1 cellular context compared by ENCODE assay signal in the genomic region with DNA sequence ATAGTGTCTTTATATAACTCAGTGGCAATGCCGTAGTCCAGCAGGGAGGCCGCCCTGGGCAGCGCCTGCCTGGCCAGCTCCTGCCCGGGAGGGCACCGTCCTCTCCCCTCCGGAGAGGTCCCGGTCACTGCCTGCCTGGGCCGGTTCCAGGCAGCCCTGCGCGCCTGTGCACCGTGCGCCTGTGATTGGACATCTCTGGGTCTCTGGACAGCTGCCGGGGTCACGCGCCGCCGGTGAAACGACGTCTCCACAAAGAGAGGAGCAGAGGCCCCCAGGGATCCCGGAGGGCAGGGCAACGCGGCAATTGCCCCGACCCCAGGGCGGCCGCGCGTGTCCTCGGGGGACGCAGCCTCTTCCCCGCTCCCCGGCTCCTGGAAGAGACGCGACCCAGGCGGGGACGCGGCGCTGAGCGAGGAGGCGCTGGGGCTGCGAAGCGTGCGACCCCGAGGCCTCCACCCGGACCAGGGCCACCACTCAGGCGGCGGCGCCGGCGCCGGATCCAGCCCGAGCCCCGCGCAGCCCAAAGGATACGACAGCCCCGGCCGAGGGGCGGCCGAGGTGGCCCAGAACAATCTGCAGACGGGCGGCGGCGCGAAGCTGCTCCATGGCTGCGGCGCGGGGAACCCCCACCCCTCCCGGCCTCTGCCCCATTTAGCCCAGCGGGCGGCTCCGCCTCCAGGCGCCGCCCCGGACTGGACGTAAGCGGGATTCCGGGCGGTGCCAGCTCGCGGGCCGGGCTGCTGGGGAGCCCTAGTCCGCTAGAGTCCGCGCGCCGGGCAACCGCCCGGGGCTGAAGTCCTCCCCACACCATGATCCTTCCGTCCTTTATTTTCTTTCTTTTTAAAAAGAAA.
A peak's percentile ranks its signal among the peaks of the same experiment; 100 is the strongest.
TF ChIP-seq lines count a peak whose summit lies in the region.

A gene (minus strand): TSS at position 628 of the 851 bp plus-strand sequence. CDS start 22 bp downstream, at position 606.

TF ChIP-seq in HepG2, 621 proteins besides CTCF, POLR2A, EP300 and RAD21 (continued from another document and continues in another):
- TF ChIP-seq, protein P1, sequence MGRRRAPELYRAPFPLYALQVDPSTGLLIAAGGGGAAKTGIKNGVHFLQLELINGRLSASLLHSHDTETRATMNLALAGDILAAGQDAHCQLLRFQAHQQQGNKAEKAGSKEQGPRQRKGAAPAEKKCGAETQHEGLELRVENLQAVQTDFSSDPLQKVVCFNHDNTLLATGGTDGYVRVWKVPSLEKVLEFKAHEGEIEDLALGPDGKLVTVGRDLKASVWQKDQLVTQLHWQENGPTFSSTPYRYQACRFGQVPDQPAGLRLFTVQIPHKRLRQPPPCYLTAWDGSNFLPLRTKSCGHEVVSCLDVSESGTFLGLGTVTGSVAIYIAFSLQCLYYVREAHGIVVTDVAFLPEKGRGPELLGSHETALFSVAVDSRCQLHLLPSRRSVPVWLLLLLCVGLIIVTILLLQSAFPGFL (CRISPR knock-in tag; IDR thresholded peaks at IDR 0.05), result no peak
- TF ChIP-seq TRIM24 (CRISPR knock-in tag; IDR thresholded peaks at IDR 0.05), result no peak
- TF ChIP-seq THYN1 (CRISPR knock-in tag; IDR thresholded peaks at IDR 0.05; ENCODE audit: borderline replicate concordance, low read depth), result no peak
- TF ChIP-seq HNF4G (IDR thresholded peaks at IDR 0.05; ENCODE audit: borderline replicate concordance, low read depth, low read length), result peak; percentile 31; the same call in 1 of the 2 replicates
- TF ChIP-seq HNF4G (CRISPR knock-in tag; IDR thresholded peaks at IDR 0.05; ENCODE audit: borderline replicate concordance, low read depth), result no peak
- 0 out of 2 replicates have a peak, but pooled peaks have one; percentile 14 for TF ChIP-seq SOX13 (IDR thresholded peaks at IDR 0.05)
- peak in 1 of 2 experiments; percentile 21; a peak in 1 of 4 replicates for TF ChIP-seq SOX13 (CRISPR knock-in tag; conservative IDR thresholded peaks at IDR 0.05 in 1 of 2, IDR thresholded peaks at IDR 0.05 in 1 of 2)
- peak; percentile 14 for TF ChIP-seq RARA (CRISPR knock-in tag; IDR thresholded peaks at IDR 0.05)
- no peak; the same call in 1 of the 2 replicates for TF ChIP-seq KAT8 (CRISPR knock-in tag; IDR thresholded peaks at IDR 0.05)
- TF ChIP-seq NKX3-1 (CRISPR knock-in tag; IDR thresholded peaks at IDR 0.05), result peak; percentile 28; the same call in 1 of the 2 replicates
- no peak; the same call in none of the 2 replicates for TF ChIP-seq ZNF782 (CRISPR knock-in tag; IDR thresholded peaks at IDR 0.05; ENCODE audit: borderline replicate concordance)
- TF ChIP-seq RORA (CRISPR knock-in tag; IDR thresholded peaks at IDR 0.05), result no peak
- TF ChIP-seq, protein P2, sequence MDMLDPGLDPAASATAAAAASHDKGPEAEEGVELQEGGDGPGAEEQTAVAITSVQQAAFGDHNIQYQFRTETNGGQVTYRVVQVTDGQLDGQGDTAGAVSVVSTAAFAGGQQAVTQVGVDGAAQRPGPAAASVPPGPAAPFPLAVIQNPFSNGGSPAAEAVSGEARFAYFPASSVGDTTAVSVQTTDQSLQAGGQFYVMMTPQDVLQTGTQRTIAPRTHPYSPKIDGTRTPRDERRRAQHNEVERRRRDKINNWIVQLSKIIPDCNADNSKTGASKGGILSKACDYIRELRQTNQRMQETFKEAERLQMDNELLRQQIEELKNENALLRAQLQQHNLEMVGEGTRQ (IDR thresholded peaks at IDR 0.05; ENCODE audit: low read depth, low read length), result no peak
- TF ChIP-seq, protein P2 (CRISPR knock-in tag; IDR thresholded peaks at IDR 0.05; ENCODE audit: borderline replicate concordance), result peak; percentile 63
- TF ChIP-seq, protein P3, sequence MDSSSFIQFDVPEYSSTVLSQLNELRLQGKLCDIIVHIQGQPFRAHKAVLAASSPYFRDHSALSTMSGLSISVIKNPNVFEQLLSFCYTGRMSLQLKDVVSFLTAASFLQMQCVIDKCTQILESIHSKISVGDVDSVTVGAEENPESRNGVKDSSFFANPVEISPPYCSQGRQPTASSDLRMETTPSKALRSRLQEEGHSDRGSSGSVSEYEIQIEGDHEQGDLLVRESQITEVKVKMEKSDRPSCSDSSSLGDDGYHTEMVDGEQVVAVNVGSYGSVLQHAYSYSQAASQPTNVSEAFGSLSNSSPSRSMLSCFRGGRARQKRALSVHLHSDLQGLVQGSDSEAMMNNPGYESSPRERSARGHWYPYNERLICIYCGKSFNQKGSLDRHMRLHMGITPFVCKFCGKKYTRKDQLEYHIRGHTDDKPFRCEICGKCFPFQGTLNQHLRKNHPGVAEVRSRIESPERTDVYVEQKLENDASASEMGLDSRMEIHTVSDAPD (CRISPR knock-in tag; IDR thresholded peaks at IDR 0.05), result peak; percentile 40; the same call in 1 of the 2 replicates
- no peak for TF ChIP-seq POGZ (CRISPR knock-in tag; IDR thresholded peaks at IDR 0.05)
- TF ChIP-seq, protein P4, sequence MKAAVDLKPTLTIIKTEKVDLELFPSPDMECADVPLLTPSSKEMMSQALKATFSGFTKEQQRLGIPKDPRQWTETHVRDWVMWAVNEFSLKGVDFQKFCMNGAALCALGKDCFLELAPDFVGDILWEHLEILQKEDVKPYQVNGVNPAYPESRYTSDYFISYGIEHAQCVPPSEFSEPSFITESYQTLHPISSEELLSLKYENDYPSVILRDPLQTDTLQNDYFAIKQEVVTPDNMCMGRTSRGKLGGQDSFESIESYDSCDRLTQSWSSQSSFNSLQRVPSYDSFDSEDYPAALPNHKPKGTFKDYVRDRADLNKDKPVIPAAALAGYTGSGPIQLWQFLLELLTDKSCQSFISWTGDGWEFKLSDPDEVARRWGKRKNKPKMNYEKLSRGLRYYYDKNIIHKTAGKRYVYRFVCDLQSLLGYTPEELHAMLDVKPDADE (CRISPR knock-in tag; IDR thresholded peaks at IDR 0.05), result peak; percentile 91; the same call in 1 of the 2 replicates
- peak; percentile 48; the same call in 1 of the 2 replicates for TF ChIP-seq REPIN1 (CRISPR knock-in tag; IDR thresholded peaks at IDR 0.05; ENCODE audit: borderline replicate concordance, low read depth)
- TF ChIP-seq ZNF260 (CRISPR knock-in tag; IDR thresholded peaks at IDR 0.05; ENCODE audit: borderline replicate concordance, low read depth), result no peak
- peak; percentile 59; the same call in 1 of the 2 replicates for TF ChIP-seq ZNF350 (CRISPR knock-in tag; IDR thresholded peaks at IDR 0.05; ENCODE audit: borderline replicate concordance, low read depth)
- no peak; the same call in none of the 2 replicates for TF ChIP-seq HNF4A (CRISPR knock-in tag; IDR thresholded peaks at IDR 0.05)
- TF ChIP-seq HMGA1 (CRISPR knock-in tag; conservative IDR thresholded peaks at IDR 0.05), result no peak
- TF ChIP-seq DMAP1 (CRISPR knock-in tag; IDR thresholded peaks at IDR 0.05), result peak; percentile 59; the same call in 1 of the 2 replicates
- no peak for TF ChIP-seq ZNF569 (CRISPR knock-in tag; IDR thresholded peaks at IDR 0.05; ENCODE audit: borderline replicate concordance)
- TF ChIP-seq, protein P5, sequence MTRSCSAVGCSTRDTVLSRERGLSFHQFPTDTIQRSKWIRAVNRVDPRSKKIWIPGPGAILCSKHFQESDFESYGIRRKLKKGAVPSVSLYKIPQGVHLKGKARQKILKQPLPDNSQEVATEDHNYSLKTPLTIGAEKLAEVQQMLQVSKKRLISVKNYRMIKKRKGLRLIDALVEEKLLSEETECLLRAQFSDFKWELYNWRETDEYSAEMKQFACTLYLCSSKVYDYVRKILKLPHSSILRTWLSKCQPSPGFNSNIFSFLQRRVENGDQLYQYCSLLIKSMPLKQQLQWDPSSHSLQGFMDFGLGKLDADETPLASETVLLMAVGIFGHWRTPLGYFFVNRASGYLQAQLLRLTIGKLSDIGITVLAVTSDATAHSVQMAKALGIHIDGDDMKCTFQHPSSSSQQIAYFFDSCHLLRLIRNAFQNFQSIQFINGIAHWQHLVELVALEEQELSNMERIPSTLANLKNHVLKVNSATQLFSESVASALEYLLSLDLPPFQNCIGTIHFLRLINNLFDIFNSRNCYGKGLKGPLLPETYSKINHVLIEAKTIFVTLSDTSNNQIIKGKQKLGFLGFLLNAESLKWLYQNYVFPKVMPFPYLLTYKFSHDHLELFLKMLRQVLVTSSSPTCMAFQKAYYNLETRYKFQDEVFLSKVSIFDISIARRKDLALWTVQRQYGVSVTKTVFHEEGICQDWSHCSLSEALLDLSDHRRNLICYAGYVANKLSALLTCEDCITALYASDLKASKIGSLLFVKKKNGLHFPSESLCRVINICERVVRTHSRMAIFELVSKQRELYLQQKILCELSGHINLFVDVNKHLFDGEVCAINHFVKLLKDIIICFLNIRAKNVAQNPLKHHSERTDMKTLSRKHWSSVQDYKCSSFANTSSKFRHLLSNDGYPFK (CRISPR knock-in tag; IDR thresholded peaks at IDR 0.05; ENCODE audit: borderline replicate concordance), result no peak
- TF ChIP-seq TAF1 (CRISPR knock-in tag; IDR thresholded peaks at IDR 0.05), result peak; percentile 64
- no peak for TF ChIP-seq SRSF1 (optimal IDR thresholded peaks at IDR 0.05; ENCODE audit: low read depth, low read length)
- TF ChIP-seq DNMT1 (CRISPR knock-in tag; IDR thresholded peaks at IDR 0.05), result no peak; the same call in 1 of the 2 replicates
- no peak for TF ChIP-seq SMAD3 (CRISPR knock-in tag; IDR thresholded peaks at IDR 0.05)
- no peak for TF ChIP-seq JDP2 (CRISPR knock-in tag; IDR thresholded peaks at IDR 0.05; ENCODE audit: borderline replicate concordance)
- TF ChIP-seq, protein P6, sequence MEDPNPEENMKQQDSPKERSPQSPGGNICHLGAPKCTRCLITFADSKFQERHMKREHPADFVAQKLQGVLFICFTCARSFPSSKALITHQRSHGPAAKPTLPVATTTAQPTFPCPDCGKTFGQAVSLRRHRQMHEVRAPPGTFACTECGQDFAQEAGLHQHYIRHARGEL (CRISPR knock-in tag; IDR thresholded peaks at IDR 0.05), result no peak
- TF ChIP-seq HES4 (CRISPR knock-in tag; IDR thresholded peaks at IDR 0.05; ENCODE audit: borderline replicate concordance), result no peak
- no peak for TF ChIP-seq MAFG (CRISPR knock-in tag; IDR thresholded peaks at IDR 0.05)
- 0 out of 2 replicates have a peak, but pooled peaks have one; percentile 29 for TF ChIP-seq ZSCAN21 (CRISPR knock-in tag; IDR thresholded peaks at IDR 0.05; ENCODE audit: borderline replicate concordance)
- TF ChIP-seq SOX6 (IDR thresholded peaks at IDR 0.05), result no peak
- no peak for TF ChIP-seq SOX6 (CRISPR knock-in tag; IDR thresholded peaks at IDR 0.05)
- no peak for TF ChIP-seq SYNCRIP (IDR thresholded peaks at IDR 0.05; ENCODE audit: insufficient read depth, low read depth, low read length)
- TF ChIP-seq ZNF616 (CRISPR knock-in tag; IDR thresholded peaks at IDR 0.05; ENCODE audit: low read depth), result no peak
- peak; percentile 38 for TF ChIP-seq RBM22 (optimal IDR thresholded peaks at IDR 0.05; ENCODE audit: low read length)
- TF ChIP-seq ZNF615 (CRISPR knock-in tag; IDR thresholded peaks at IDR 0.05; ENCODE audit: borderline replicate concordance), result no peak
- TF ChIP-seq, protein P7, sequence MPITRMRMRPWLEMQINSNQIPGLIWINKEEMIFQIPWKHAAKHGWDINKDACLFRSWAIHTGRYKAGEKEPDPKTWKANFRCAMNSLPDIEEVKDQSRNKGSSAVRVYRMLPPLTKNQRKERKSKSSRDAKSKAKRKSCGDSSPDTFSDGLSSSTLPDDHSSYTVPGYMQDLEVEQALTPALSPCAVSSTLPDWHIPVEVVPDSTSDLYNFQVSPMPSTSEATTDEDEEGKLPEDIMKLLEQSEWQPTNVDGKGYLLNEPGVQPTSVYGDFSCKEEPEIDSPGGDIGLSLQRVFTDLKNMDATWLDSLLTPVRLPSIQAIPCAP (CRISPR knock-in tag; IDR thresholded peaks at IDR 0.05; ENCODE audit: low read depth), result no peak
- 0 out of 2 replicates have a peak, but pooled peaks have one; percentile 27 for TF ChIP-seq ZNF780A (CRISPR knock-in tag; IDR thresholded peaks at IDR 0.05)
- TF ChIP-seq, protein P8, sequence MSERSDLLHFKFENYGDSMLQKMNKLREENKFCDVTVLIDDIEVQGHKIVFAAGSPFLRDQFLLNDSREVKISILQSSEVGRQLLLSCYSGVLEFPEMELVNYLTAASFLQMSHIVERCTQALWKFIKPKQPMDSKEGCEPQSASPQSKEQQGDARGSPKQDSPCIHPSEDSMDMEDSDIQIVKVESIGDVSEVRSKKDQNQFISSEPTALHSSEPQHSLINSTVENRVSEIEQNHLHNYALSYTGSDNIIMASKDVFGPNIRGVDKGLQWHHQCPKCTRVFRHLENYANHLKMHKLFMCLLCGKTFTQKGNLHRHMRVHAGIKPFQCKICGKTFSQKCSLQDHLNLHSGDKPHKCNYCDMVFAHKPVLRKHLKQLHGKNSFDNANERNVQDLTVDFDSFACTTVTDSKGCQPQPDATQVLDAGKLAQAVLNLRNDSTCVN (CRISPR knock-in tag; IDR thresholded peaks at IDR 0.05; ENCODE audit: borderline replicate concordance), result no peak
- peak; percentile 45; the same call in 1 of the 2 replicates for TF ChIP-seq FOSL2 (CRISPR knock-in tag; IDR thresholded peaks at IDR 0.05)
- TF ChIP-seq, protein P9, sequence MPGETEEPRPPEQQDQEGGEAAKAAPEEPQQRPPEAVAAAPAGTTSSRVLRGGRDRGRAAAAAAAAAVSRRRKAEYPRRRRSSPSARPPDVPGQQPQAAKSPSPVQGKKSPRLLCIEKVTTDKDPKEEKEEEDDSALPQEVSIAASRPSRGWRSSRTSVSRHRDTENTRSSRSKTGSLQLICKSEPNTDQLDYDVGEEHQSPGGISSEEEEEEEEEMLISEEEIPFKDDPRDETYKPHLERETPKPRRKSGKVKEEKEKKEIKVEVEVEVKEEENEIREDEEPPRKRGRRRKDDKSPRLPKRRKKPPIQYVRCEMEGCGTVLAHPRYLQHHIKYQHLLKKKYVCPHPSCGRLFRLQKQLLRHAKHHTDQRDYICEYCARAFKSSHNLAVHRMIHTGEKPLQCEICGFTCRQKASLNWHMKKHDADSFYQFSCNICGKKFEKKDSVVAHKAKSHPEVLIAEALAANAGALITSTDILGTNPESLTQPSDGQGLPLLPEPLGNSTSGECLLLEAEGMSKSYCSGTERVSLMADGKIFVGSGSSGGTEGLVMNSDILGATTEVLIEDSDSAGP (CRISPR knock-in tag; IDR thresholded peaks at IDR 0.05; ENCODE audit: borderline replicate concordance), result peak; percentile 88
- no peak for TF ChIP-seq HNRNPH1 (optimal IDR thresholded peaks at IDR 0.05; ENCODE audit: low read depth, low read length)
- TF ChIP-seq SKI (IDR thresholded peaks at IDR 0.05; ENCODE audit: partially characterized antibody), result peak; percentile 32
- peak; percentile 54 for TF ChIP-seq GABPB1 (CRISPR knock-in tag; IDR thresholded peaks at IDR 0.05)
